ENCODE assay signal across 18 cellular contexts in the genomic region with DNA sequence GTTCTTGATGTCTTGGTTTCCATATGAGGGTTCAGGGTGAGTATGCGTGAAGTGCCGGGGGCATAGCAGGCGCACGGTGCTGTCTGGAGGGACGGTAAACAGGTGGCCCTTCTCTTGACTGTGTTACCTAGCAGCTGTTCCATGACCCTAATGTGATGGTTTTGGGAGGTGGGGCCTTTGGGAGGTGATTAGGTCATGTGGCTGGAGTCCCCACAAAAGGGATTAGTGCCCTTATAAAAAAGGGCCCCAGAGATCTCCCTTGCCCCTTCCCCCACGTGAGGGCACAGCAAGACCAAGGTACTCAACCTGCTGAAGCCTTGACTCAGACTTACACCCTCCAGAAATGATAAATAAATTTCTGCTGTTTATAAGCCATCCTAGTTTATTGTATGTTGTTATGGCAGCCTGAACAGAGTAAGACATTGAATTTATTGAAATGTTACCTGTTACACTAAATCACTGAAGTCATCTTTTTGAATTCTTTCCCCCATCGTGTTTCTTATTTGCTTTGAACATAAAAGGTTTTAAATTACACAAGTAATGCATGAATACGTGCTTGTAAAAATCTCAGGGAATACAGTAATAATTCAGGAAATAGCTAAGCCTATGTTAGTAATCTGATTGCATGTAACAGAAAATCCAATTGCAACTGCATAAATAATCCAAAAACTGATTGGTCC. TPM values are rescaled to one million over a fixed set of nuclear protein-coding genes. Genes with fewer than 3 reads are reported as not detected.
DNase-seq lines count a peak whose midpoint lies in the region; ATAC-seq, FAIRE-seq and TF ChIP-seq lines count a peak whose summit lies in the region.
"Had no signal": no experiment of that assay in that cellular context is flagged by ENCODE, and none has a peak within 500 bp of the region (broad histone marks: within the 10 kb centered on the region; RNA-seq: fewer than 3 reads in every experiment).

No MANE protein-coding gene starts in this region.

- H3K4me1 Mint-ChIP-seq in dendritic cell treated with granulocyte-macrophage colony-stimulating factor and Interleukin-4, amounts not matched to agents 40 ng/mL and 50 ng/mL, for 4 days (ENCODE audit: low read depth) = peaks cover 65% of the 10 kb centered on the region

- no peak overlapping the region for H3K4me3 ChIP-seq in HepG2 (replicated peaks in 1 of 3; ENCODE audit: insufficient read depth in 1 of 3, low read depth in 2 of 3, low read length in 3 of 3)
- no peak overlapping the region for H3K4me3 ChIP-seq in right lobe of liver
- no peak overlapping the region for H3K4me3 ChIP-seq in PC-3 (ENCODE audit: low read length)
- H3K4me3 ChIP-seq in H7 (ENCODE audit: insufficient read depth, low read depth, low read length) = no peak overlapping the region

- POLR2A ChIA-PET in HepG2 (lab: Yijun Ruan, JAX) (no interaction called here), PC-3 (lab: Charles Lee; ENCODE audit: unreplicated experiment) (no interaction called here)

- H3K36me3 ChIP-seq in HepG2 (replicated peaks in 1 of 2; ENCODE audit: control insufficient read depth in 1 of 2, insufficient read depth in 2 of 2, low read length in 2 of 2) (peaks cover 0 to 12% of the 10 kb centered on the region in 2 experiments; a peak in 4 of 5 replicates), right lobe of liver (peaks cover 0 to 5% (median 0%) of the 10 kb centered on the region in 4 donors), PC-3 (ENCODE audit: low read depth, low read length) (peaks cover 4% of the 10 kb centered on the region; the same call in 1 of the 2 replicates), H7 (replicated peaks; ENCODE audit: control insufficient read depth, insufficient read depth, low read length) (no peaks in the 10 kb centered on the region)

- no peak overlapping the region for H3K4me3 Mint-ChIP-seq in dendritic cell treated with granulocyte-macrophage colony-stimulating factor and Interleukin-4, amounts not matched to agents 40 ng/mL and 50 ng/mL, for 4 days
- H3K4me3 Mint-ChIP-seq: CD14-positive monocyte had no signal

- no peaks in the 10 kb centered on the region for H3K9me3 Mint-ChIP-seq in dendritic cell treated with granulocyte-macrophage colony-stimulating factor and Interleukin-4, amounts not matched to agents 40 ng/mL and 50 ng/mL, for 4 days

- H3K79me2 ChIP-seq in HepG2 (ENCODE audit: insufficient read depth, low read length) (peaks cover 82% of the 10 kb centered on the region), PC-3 (ENCODE audit: low read length) (peaks cover 94% of the 10 kb centered on the region)

- TF ChIP-seq CTCF in HepG2 (CRISPR knock-in tag; IDR thresholded peaks at IDR 0.05) (no peak), right lobe of liver (IDR thresholded peaks at IDR 0.05) (no peak), PC-3 (conservative IDR thresholded peaks at IDR 0.05; ENCODE audit: low read depth, low read length) (no peak)

- H3K27ac ChIP-seq in HepG2 (ENCODE audit: extremely low read length, insufficient read depth, low read length) (no peak overlapping the region), right lobe of liver (no peak overlapping the region), PC-3 (ENCODE audit: low read length) (peak overlapping the region; percentile 59), temporal lobe (ENCODE audit: low read depth, low read length) (peak overlapping the region; percentile 48)

- CTCF ChIA-PET in HepG2 (lab: Yijun Ruan, JAX; ENCODE audit: low intra/inter-chr PET ratio, low total read pairs) = no interaction called here
- CTCF ChIA-PET in PC-3 (lab: Charles Lee) = interaction anchor here (0.7 kb wide), 2 partner anchors 46 to 48 kb away, joined by 3 read pairs; no protein-coding TSS in a partner anchor

- no peak for TF ChIP-seq POLR2A in HepG2 (IDR thresholded peaks at IDR 0.05; ENCODE audit: insufficient read depth in 1 of 2, low read depth in 2 of 2, low read length in 2 of 2)
- no peak for TF ChIP-seq POLR2A in right lobe of liver (IDR thresholded peaks at IDR 0.05)

- H4K20me1 ChIP-seq in HepG2 (ENCODE audit: insufficient read depth, low read length) = peaks cover 9% of the 10 kb centered on the region
- peaks cover 43% of the 10 kb centered on the region for H4K20me1 ChIP-seq in PC-3 (ENCODE audit: low read length)

- no peak for TF ChIP-seq EP300 in HepG2 (IDR thresholded peaks at IDR 0.05; ENCODE audit: low read depth in 2 of 2, low read length in 2 of 2)
- TF ChIP-seq EP300 in HepG2 (CRISPR knock-in tag; IDR thresholded peaks at IDR 0.05; ENCODE audit: borderline replicate concordance) = no peak

- intact Hi-C loops in HepG2 (cut with micrococcal nuclease; ENCODE audit: unreplicated experiment) (no loop called here), right lobe of liver (cut with DNase I) (no loop called here), PC-3 (cut with micrococcal nuclease) (no loop called here)
- intact Hi-C loops in dendritic cell treated with granulocyte-macrophage colony-stimulating factor and Interleukin-4, amounts not matched to agents 40 ng/mL and 50 ng/mL, for 4 days (cut with micrococcal nuclease) = no loop called here

- no peak for TF ChIP-seq RAD21 in HepG2 (CRISPR knock-in tag; IDR thresholded peaks at IDR 0.05)

- no peaks in the 10 kb centered on the region for H3K9me2 ChIP-seq in PC-3 (replicated peaks; ENCODE audit: low read length)

- H3K36me3 Mint-ChIP-seq in dendritic cell treated with granulocyte-macrophage colony-stimulating factor and Interleukin-4, amounts not matched to agents 40 ng/mL and 50 ng/mL, for 4 days (ENCODE audit: low read depth) = peaks cover 29% of the 10 kb centered on the region

- no peak overlapping the region for H3K9ac ChIP-seq in HepG2 (ENCODE audit: insufficient read depth, low read depth, low read length)
- no peak overlapping the region for H3K9ac ChIP-seq in PC-3 (ENCODE audit: low read length)

- H3K9me3 ChIP-seq in HepG2 (ENCODE audit: low read length) (no peaks in the 10 kb centered on the region), right lobe of liver (no peaks in the 10 kb centered on the region), PC-3 (ENCODE audit: low read length) (no peaks in the 10 kb centered on the region)

- no peak overlapping the region for H2AFZ ChIP-seq in HepG2 (ENCODE audit: low read length)
- no peak overlapping the region for H2AFZ ChIP-seq in PC-3 (ENCODE audit: low read length)

- no peaks in the 10 kb centered on the region for H3K27me3 ChIP-seq in HepG2 (ENCODE audit: control insufficient read depth in 1 of 2, insufficient read depth in 2 of 2, low read length in 2 of 2)
- H3K27me3 ChIP-seq in right lobe of liver = no peaks in the 10 kb centered on the region
- no peaks in the 10 kb centered on the region for H3K27me3 ChIP-seq in PC-3 (ENCODE audit: low read length)
- H3K27me3 ChIP-seq in H7 (ENCODE audit: control insufficient read depth, insufficient read depth, low read length) = no peaks in the 10 kb centered on the region

- 96% methylated on average over 8 of the region's 8 CpGs for WGBS in HepG2 (ENCODE audit: low lambda C conversion rate)
- 92% methylated on average over 4 of the region's 8 CpGs for WGBS in right lobe of liver (ENCODE audit: insufficient coverage, low coverage, low lambda C conversion rate, missing lambda C conversion rate)

- peak overlapping the region; percentile 22 for H3K27ac Mint-ChIP-seq in dendritic cell treated with granulocyte-macrophage colony-stimulating factor and Interleukin-4, amounts not matched to agents 40 ng/mL and 50 ng/mL, for 4 days

- BruUV-seq in HepG2 (replicated peaks; lab: Mats Ljungman, UMichigan) (no TSS peak), PC-3 (replicated peaks; lab: Mats Ljungman, UMichigan) (no TSS peak)

- no peak for FAIRE-seq in HepG2 (lab: Jason Lieb, UNC)
- FAIRE-seq: G401.6, GM12891, GM19239 had no signal

- ATAC-seq in HepG2 (no peak), right lobe of liver (no peak), PC-3 (peak; percentile 91), GM18907 (IDR thresholded peaks at IDR 0.05; ENCODE audit: unreplicated experiment) (no peak), HG02981 (IDR thresholded peaks at IDR 0.05; ENCODE audit: unreplicated experiment) (no peak)

- peaks cover 31% of the 10 kb centered on the region for H3K4me1 ChIP-seq in HepG2 (ENCODE audit: insufficient read depth, low read length)
- H3K4me1 ChIP-seq in right lobe of liver = peaks cover 0 to 5% (median 0%) of the 10 kb centered on the region in 4 donors
- peaks cover 16% of the 10 kb centered on the region for H3K4me1 ChIP-seq in PC-3 (ENCODE audit: insufficient read depth, low read length)

- no peaks in the 10 kb centered on the region for H3K27me3 Mint-ChIP-seq in dendritic cell treated with granulocyte-macrophage colony-stimulating factor and Interleukin-4, amounts not matched to agents 40 ng/mL and 50 ng/mL, for 4 days

- H3K4me2 ChIP-seq in HepG2 (ENCODE audit: low read depth, low read length) (no peak overlapping the region), PC-3 (ENCODE audit: low read length) (peak overlapping the region; percentile 28)

- in situ Hi-C loops in HepG2 (cut with HindIII; ENCODE audit: extremely low pct_ligation_motif_present, low pct_unique_long_range_greater_than_20kb) = loop anchor here (5.0 kb wide), 1 partner anchor 40 kb away; no protein-coding TSS in a partner anchor

- DNase-seq in HepG2 (ENCODE audit: low spot score) (no peak), right lobe of liver (no peak), PC-3 (peak; percentile 75), H7 (no peak)
- DNase-seq: DMS79, IMR-90, NCI-H2029, NCI-H2171 treated with DMSO at 0.1 percent for 48 hours, NCI-H774, RPMI8226 had no signal

- H3F3A ChIP-seq in PC-3 (ENCODE audit: low read length, unreplicated experiment) = no peaks in the 10 kb centered on the region

RNA-seq across cellular contexts. Expression of gene TRAPPC10, which starts 15.6 kb away (rescaled TPM):
- 15.2 and 16.5 TPM in 2 replicates for total RNA-seq in HepG2 (2016; rRNA removed; fragmentation: Illumina TruSeq; extraction: Trizol)
- total RNA-seq in HepG2 (2016; cell fraction: cytosol; rRNA removed; fragmentation: Illumina TruSeq; extraction: Trizol; ENCODE audit: low read depth) = 16.6 and 17.0 TPM in 2 replicates
- 12.6 and 17.1 TPM in 2 replicates for total RNA-seq in HepG2 (2016; cell fraction: insoluble cytoplasmic fraction; rRNA removed; fragmentation: Illumina TruSeq; extraction: Trizol)
- 18.2 and 18.5 TPM in 2 replicates for total RNA-seq in HepG2 (2016; cell fraction: membrane; rRNA removed; fragmentation: Illumina TruSeq; extraction: Trizol)
- total RNA-seq in HepG2 (2016; cell fraction: nucleus; rRNA removed; fragmentation: Illumina TruSeq; extraction: Trizol) = 25.8 and 26.3 TPM in 2 replicates
- polyA plus RNA-seq in HepG2 (2011; rRNA removed) = 10.6 TPM in 2 replicates
- 6.4 and 7.4 TPM in 2 replicates for polyA plus RNA-seq in HepG2 (2011; cell fraction: cytosol; rRNA removed)
- 33.8 and 34.4 TPM in 2 replicates for polyA plus RNA-seq in HepG2 (2011; cell fraction: nucleus; rRNA removed)
- 9.8 and 12.7 TPM in 2 replicates for polyA plus RNA-seq in HepG2 (2012)
- polyA plus RNA-seq in HepG2 (2016; cell fraction: cytosol; fragmentation: Illumina TruSeq; extraction: Trizol; ENCODE audit: low read depth) = 12.1 and 12.5 TPM in 2 replicates
- polyA plus RNA-seq in HepG2 (2016; cell fraction: insoluble cytoplasmic fraction; fragmentation: Illumina TruSeq; extraction: Trizol; ENCODE audit: low read depth) = 9.5 and 11.9 TPM in 2 replicates
- polyA plus RNA-seq in HepG2 (2016; cell fraction: membrane; fragmentation: Illumina TruSeq; extraction: Trizol; ENCODE audit: low read depth) = 10.0 and 10.8 TPM in 2 replicates
- 30.3 and 54.6 TPM in 2 replicates for polyA plus RNA-seq in HepG2 (2016; cell fraction: nucleus; fragmentation: Illumina TruSeq; extraction: Trizol; ENCODE audit: insufficient read depth, low read depth)
- 19.6 and 41.6 TPM in 2 replicates for polyA minus RNA-seq in HepG2 (2011; rRNA and poly(A)+ RNA removed; ENCODE audit: low replicate concordance)
- 6.8 and 7.4 TPM in 2 replicates for polyA minus RNA-seq in HepG2 (2011; cell fraction: cytosol; rRNA and poly(A)+ RNA removed)
- polyA minus RNA-seq in HepG2 (2011; cell fraction: nucleus; rRNA and poly(A)+ RNA removed) = 27.6 and 28.3 TPM in 2 replicates
- total RNA-seq in right lobe of liver = 10 to 100 TPM; 15.4 to 25.6 (median 18.4) TPM
- 28.9 and 31.4 TPM in 2 replicates for total RNA-seq in PC-3 (2014; rRNA removed)
- total RNA-seq in temporal lobe = 16.2 TPM
- 24.8 and 34.5 TPM in 2 replicates for total RNA-seq in H7 (2014; rRNA removed; shearing (Covaris generic))

Comparison
In these comparisons a context has a peak if more than half of its experiments do, and no peak if none do; other contexts are left out.
1. H3K27ac ChIP-seq: peak in PC-3 (single experiment) and temporal lobe (single experiment); none in HepG2 (single experiment) and right lobe of liver (0 of 3).